Comparison of ENCODE assay signal across 11 cellular contexts in genomic region chr13:43269037-43269476, GRCh38.
DNase-seq lines count a peak whose midpoint lies in the region; ATAC-seq and TF ChIP-seq lines count a peak whose summit lies in the region.
"Had no signal": no experiment of that assay in that cellular context is flagged by ENCODE, and none has a peak within 500 bp of the region (broad histone marks: within the 10 kb centered on the region; RNA-seq: fewer than 3 reads in every experiment).

No MANE protein-coding gene starts in this region.

- H4K8ac ChIP-seq in mesenchymal stem cell (ENCODE audit: low read length), result no peak overlapping the region

- peaks cover 13% of the 10 kb centered on the region for H3K4me1 ChIP-seq in mesenchymal stem cell (ENCODE audit: control insufficient read depth, insufficient read depth, low read depth, low read length)
- no peaks in the 10 kb centered on the region for H3K4me1 ChIP-seq in uterus
- H3K4me1 ChIP-seq: parathyroid adenoma had no signal

- ATAC-seq in HG02870 (IDR thresholded peaks at IDR 0.05; ENCODE audit: unreplicated experiment), result no peak
- ATAC-seq: activated CD8-positive, alpha-beta T cell treated with anti-CD3 and anti-CD28 coated beads, Interleukin-2, amount 10 ng/mL, durations not matched to agents 7 days and 5 days had no signal

- H3K79me1 ChIP-seq in mesenchymal stem cell (replicated peaks; ENCODE audit: low read length, poor library complexity, severe bottlenecking), result no peaks in the 10 kb centered on the region

- no peak overlapping the region for H2BK15ac ChIP-seq in mesenchymal stem cell (ENCODE audit: low read depth, poor library complexity, severe bottlenecking)

- TF ChIP-seq CTCF in uterus (IDR thresholded peaks at IDR 0.05), result no peak

- H2AK5ac ChIP-seq in mesenchymal stem cell (ENCODE audit: low read length, severe bottlenecking), result no peak overlapping the region

- no peak overlapping the region for H3K4ac ChIP-seq in mesenchymal stem cell (ENCODE audit: low read depth in 1 of 2, low read length in 2 of 2)

- H2BK12ac ChIP-seq in mesenchymal stem cell (ENCODE audit: low read length in 2 of 2), result no peak overlapping the region

- TF ChIP-seq POLR2A in uterus (IDR thresholded peaks at IDR 0.05), result no peak

- H3K4me3 ChIP-seq in mesenchymal stem cell (ENCODE audit: insufficient read depth in 1 of 2, low read depth in 1 of 2, low read length in 2 of 2) (peak overlapping the region in 1 of 2 experiments; percentile 40), uterus (no peak overlapping the region)

- H3K27ac ChIP-seq in mesenchymal stem cell (ENCODE audit: low read length, poor library complexity, severe bottlenecking) (peak overlapping the region; percentile 94), uterus (peak overlapping the region in 1 of 2 donors; percentile 11)
- H3K27ac ChIP-seq: parathyroid adenoma had no signal

- no peak overlapping the region for H4K91ac ChIP-seq in mesenchymal stem cell (ENCODE audit: low read length)

- no peak overlapping the region for H2BK120ac ChIP-seq in mesenchymal stem cell (ENCODE audit: low read depth, low read length)

- DNase-seq in SIG-M5 treated with dmso at 0.1 percent for 504 hours (lab: John Stamatoyannopoulos, UW; ENCODE audit: unreplicated experiment) (peak; percentile 24), SIG-M5 (lab: John Stamatoyannopoulos, UW) (no peak), dermis blood vessel endothelial cell (peak; percentile 2), mesenchymal stem cell (peak; percentile 94), uterus (peak; percentile 57 to 60), posterior vena cava (ENCODE audit: low spot score) (no peak), NCI-H446 (lab: John Stamatoyannopoulos, UW) (no peak)
- DNase-seq: activated CD8-positive, alpha-beta T cell treated with anti-CD3 and anti-CD28 coated beads, Interleukin-2, amount 10 ng/mL, durations not matched to agents 7 days and 5 days; NCI-H748 treated with DMSO at 0.1 percent for 48 hours had no signal

- H3K9me3 ChIP-seq in mesenchymal stem cell (ENCODE audit: control insufficient read depth, low read length) (no peaks in the 10 kb centered on the region), uterus (no peaks in the 10 kb centered on the region)

- peak overlapping the region; percentile 79 for H2BK5ac ChIP-seq in mesenchymal stem cell (ENCODE audit: low read depth, low read length, poor library complexity, severe bottlenecking)

- H3K23ac ChIP-seq in mesenchymal stem cell (ENCODE audit: low read length in 2 of 2), result no peak overlapping the region

- H3K18ac ChIP-seq in mesenchymal stem cell (ENCODE audit: low read depth in 1 of 2, low read length in 2 of 2), result peak overlapping the region in 1 of 2 experiments; percentile 86

- 0% methylated on average over 5 of the region's 5 CpGs for WGBS in mesenchymal stem cell

- H3K27me3 ChIP-seq in mesenchymal stem cell (ENCODE audit: control insufficient read depth in 1 of 2, insufficient read depth in 1 of 2, low read length in 2 of 2), result no peaks in the 10 kb centered on the region
- no peaks in the 10 kb centered on the region for H3K27me3 ChIP-seq in uterus

- no peak overlapping the region for H2AFZ ChIP-seq in mesenchymal stem cell (ENCODE audit: low read depth, low read length)
- H2AFZ ChIP-seq: parathyroid adenoma had no signal

- no peak overlapping the region for H3K14ac ChIP-seq in mesenchymal stem cell (ENCODE audit: low read length in 2 of 2)

- H3K36me3 ChIP-seq in mesenchymal stem cell (ENCODE audit: control insufficient read depth in 1 of 2, insufficient read depth in 2 of 2, low read depth in 1 of 2, low read length in 2 of 2) (peaks cover 0 to 10% of the 10 kb centered on the region in 2 experiments), uterus (no peaks in the 10 kb centered on the region)

- intact Hi-C loops in uterus (cut with DNase I; ENCODE audit: low total_unique reads), result no loop called here
- intact Hi-C loops in posterior vena cava (cut with DNase I), result no loop called here

- H3K4me2 ChIP-seq in mesenchymal stem cell (ENCODE audit: low read length, poor library complexity, severe bottlenecking), result no peak overlapping the region

- peak overlapping the region; percentile 52 for H3K9ac ChIP-seq in mesenchymal stem cell (ENCODE audit: low read length)
- H3K9ac ChIP-seq: parathyroid adenoma had no signal

Comparison
In these comparisons a context has a peak if more than half of its experiments do, and no peak if none do; other contexts are left out.
1. DNase-seq: peak in SIG-M5 treated with dmso at 0.1 percent for 504 hours (single experiment), dermis blood vessel endothelial cell (single experiment), mesenchymal stem cell (single experiment) and uterus (2 of 2); none in SIG-M5 (single experiment), posterior vena cava (single experiment) and NCI-H446 (0 of 2).